Comparison of ENCODE assay signal across 1 cellular context in the genomic region with DNA sequence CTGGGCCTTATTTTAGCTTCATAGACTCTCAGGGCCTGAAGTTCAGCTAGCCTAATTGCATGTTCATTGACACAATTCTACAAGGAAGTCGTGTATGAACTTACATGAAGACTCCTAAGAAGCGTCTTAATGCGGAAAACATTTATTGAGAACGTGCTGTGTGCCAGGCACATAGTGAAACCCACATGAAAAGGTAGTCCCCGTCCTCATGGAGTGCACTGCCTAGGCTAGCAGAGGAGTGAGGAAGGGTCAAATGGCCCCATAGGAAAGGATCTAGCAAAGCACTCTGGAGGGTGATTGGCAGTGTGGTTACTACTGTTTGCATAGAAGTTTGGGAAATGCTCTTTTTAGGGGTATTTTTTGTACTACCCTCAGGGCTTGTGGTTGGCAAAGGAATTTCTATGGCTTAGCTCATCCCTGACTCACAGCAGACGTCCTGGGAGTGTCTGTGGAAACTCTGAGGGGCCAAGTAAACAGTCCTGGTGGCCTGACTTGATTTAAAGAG.
A peak's percentile ranks its signal among the peaks of the same experiment; 100 is the strongest.
TF ChIP-seq lines count a peak whose summit lies in the region.

No MANE protein-coding gene starts in this region.

TF ChIP-seq in HCT116, 20 proteins besides CTCF, POLR2A, EP300 and RAD21 (continued from another document):
- TF ChIP-seq, protein P1, sequence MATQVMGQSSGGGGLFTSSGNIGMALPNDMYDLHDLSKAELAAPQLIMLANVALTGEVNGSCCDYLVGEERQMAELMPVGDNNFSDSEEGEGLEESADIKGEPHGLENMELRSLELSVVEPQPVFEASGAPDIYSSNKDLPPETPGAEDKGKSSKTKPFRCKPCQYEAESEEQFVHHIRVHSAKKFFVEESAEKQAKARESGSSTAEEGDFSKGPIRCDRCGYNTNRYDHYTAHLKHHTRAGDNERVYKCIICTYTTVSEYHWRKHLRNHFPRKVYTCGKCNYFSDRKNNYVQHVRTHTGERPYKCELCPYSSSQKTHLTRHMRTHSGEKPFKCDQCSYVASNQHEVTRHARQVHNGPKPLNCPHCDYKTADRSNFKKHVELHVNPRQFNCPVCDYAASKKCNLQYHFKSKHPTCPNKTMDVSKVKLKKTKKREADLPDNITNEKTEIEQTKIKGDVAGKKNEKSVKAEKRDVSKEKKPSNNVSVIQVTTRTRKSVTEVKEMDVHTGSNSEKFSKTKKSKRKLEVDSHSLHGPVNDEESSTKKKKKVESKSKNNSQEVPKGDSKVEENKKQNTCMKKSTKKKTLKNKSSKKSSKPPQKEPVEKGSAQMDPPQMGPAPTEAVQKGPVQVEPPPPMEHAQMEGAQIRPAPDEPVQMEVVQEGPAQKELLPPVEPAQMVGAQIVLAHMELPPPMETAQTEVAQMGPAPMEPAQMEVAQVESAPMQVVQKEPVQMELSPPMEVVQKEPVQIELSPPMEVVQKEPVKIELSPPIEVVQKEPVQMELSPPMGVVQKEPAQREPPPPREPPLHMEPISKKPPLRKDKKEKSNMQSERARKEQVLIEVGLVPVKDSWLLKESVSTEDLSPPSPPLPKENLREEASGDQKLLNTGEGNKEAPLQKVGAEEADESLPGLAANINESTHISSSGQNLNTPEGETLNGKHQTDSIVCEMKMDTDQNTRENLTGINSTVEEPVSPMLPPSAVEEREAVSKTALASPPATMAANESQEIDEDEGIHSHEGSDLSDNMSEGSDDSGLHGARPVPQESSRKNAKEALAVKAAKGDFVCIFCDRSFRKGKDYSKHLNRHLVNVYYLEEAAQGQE (IDR thresholded peaks at IDR 0.05; ENCODE audit: low read depth), result no peak
- TF ChIP-seq JUND (IDR thresholded peaks at IDR 0.05) (peak; percentile 86), SRF (IDR thresholded peaks at IDR 0.05; ENCODE audit: low read depth) (0 out of 2 replicates have a peak, but pooled peaks have one; percentile 55), EGR1 (IDR thresholded peaks at IDR 0.05; ENCODE audit: low read depth) (no peak), CBX3 (IDR thresholded peaks at IDR 0.05; ENCODE audit: low read depth) (no peak; the same call in 1 of the 2 replicates), SIN3A (IDR thresholded peaks at IDR 0.05; ENCODE audit: low read depth) (peak; percentile 57; the same call in 1 of the 2 replicates), ZFX (IDR thresholded peaks at IDR 0.05) (no peak), YY1 (IDR thresholded peaks at IDR 0.05; ENCODE audit: extremely low read depth, insufficient replicate concordance, low read depth, low read length) (no peak)
- TF ChIP-seq, protein P2, sequence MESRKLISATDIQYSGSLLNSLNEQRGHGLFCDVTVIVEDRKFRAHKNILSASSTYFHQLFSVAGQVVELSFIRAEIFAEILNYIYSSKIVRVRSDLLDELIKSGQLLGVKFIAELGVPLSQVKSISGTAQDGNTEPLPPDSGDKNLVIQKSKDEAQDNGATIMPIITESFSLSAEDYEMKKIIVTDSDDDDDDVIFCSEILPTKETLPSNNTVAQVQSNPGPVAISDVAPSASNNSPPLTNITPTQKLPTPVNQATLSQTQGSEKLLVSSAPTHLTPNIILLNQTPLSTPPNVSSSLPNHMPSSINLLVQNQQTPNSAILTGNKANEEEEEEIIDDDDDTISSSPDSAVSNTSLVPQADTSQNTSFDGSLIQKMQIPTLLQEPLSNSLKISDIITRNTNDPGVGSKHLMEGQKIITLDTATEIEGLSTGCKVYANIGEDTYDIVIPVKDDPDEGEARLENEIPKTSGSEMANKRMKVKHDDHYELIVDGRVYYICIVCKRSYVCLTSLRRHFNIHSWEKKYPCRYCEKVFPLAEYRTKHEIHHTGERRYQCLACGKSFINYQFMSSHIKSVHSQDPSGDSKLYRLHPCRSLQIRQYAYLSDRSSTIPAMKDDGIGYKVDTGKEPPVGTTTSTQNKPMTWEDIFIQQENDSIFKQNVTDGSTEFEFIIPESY (IDR thresholded peaks at IDR 0.05; ENCODE audit: extremely low read depth, insufficient replicate concordance, low read length), result peak; percentile 56
- TF ChIP-seq, protein P3, sequence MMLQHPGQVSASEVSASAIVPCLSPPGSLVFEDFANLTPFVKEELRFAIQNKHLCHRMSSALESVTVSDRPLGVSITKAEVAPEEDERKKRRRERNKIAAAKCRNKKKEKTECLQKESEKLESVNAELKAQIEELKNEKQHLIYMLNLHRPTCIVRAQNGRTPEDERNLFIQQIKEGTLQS (IDR thresholded peaks at IDR 0.05), result no peak
- TF ChIP-seq, protein P4, sequence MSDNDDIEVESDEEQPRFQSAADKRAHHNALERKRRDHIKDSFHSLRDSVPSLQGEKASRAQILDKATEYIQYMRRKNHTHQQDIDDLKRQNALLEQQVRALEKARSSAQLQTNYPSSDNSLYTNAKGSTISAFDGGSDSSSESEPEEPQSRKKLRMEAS (IDR thresholded peaks at IDR 0.05), result peak; percentile 66
